In genomic region chr2:178676046-178676445, GRCh38 we compare ENCODE assay signal across 9 cellular contexts.
"Had no signal": no experiment of that assay in that cellular context is flagged by ENCODE, and none has a peak within 500 bp of the region (broad histone marks: within the 10 kb centered on the region; RNA-seq: fewer than 3 reads in every experiment).

No MANE protein-coding gene starts in this region.

- H3K4me1 ChIP-seq: HAP-1 had no signal

- H2AFZ ChIP-seq: GM23248 had no signal

- H3K4me3 ChIP-seq: GM23248, HAP-1 had no signal

- DNase-seq: GM23248, GOT3, H7, IMR-90, KBM-7 had no signal

- ATAC-seq: HCT116 had no signal

- H3K9ac ChIP-seq: GM23248, KMS-11 had no signal

- H3K27ac ChIP-seq: GM23248, HL-60, KMS-11 had no signal

- H3K9me3 ChIP-seq: HAP-1 had no signal

- H3K4me2 ChIP-seq: KMS-11 had no signal

- H3K36me3 ChIP-seq: HAP-1 had no signal
